In genomic region chr12:49059385-49060232, GRCh38 we compare ENCODE assay signal across 9 cellular contexts. TPM values are rescaled to one million over a fixed set of nuclear protein-coding genes. Genes with fewer than 3 reads are reported as not detected.
DNase-seq lines count a peak whose midpoint lies in the region; ATAC-seq, FAIRE-seq and TF ChIP-seq lines count a peak whose summit lies in the region.
"Had no signal": no experiment of that assay in that cellular context is flagged by ENCODE, and none has a peak within 500 bp of the region (broad histone marks: within the 10 kb centered on the region; RNA-seq: fewer than 3 reads in every experiment).

No MANE protein-coding gene starts in this region.

- H3K9ac ChIP-seq in OCI-LY1 (ENCODE audit: low read length) (peak overlapping the region; percentile 89), HepG2 (ENCODE audit: insufficient read depth, low read depth, low read length) (peak overlapping the region; percentile 98)

- no TSS peak for BruUV-seq in HepG2 (replicated peaks; lab: Mats Ljungman, UMichigan)

- peak overlapping the region; percentile 93 for H3K27ac Mint-ChIP-seq in HFFc6

- ATAC-seq in HepG2 = peak; percentile 9

- peak overlapping the region; percentile 99 for H3K4me2 ChIP-seq in OCI-LY1 (ENCODE audit: low read length)
- H3K4me2 ChIP-seq in HepG2 (ENCODE audit: low read depth, low read length) = peak overlapping the region; percentile 98

- H3K4me1 Mint-ChIP-seq in HFFc6 (ENCODE audit: low read depth) = peaks cover 60% of the 10 kb centered on the region

- H2AFZ ChIP-seq in OCI-LY1 (ENCODE audit: low read length) (no peak overlapping the region), HepG2 (ENCODE audit: low read length) (no peak overlapping the region)

- H3K4me1 ChIP-seq in OCI-LY1 (ENCODE audit: insufficient read depth, low read length, severe bottlenecking) (peaks cover 54% of the 10 kb centered on the region), HepG2 (ENCODE audit: insufficient read depth, low read length) (peaks cover 61% of the 10 kb centered on the region)

- H3K4me3 ChIP-seq in OCI-LY1 (ENCODE audit: low read depth, low read length, poor library complexity, severe bottlenecking) (peak overlapping the region; percentile 76), cardiac fibroblast (replicated peaks in 1 of 2; ENCODE audit: low read depth in 2 of 2, low read length in 2 of 2) (peak overlapping the region; percentile 87 to 90), HepG2 (replicated peaks in 1 of 3; ENCODE audit: insufficient read depth in 1 of 3, low read depth in 2 of 3, low read length in 3 of 3) (peak overlapping the region; percentile 95 to 100 (median 98))

- no peaks in the 10 kb centered on the region for H3K27me3 ChIP-seq in OCI-LY1 (ENCODE audit: insufficient read depth, low read length)
- H3K27me3 ChIP-seq in HepG2 (ENCODE audit: control insufficient read depth in 1 of 2, insufficient read depth in 2 of 2, low read length in 2 of 2) = no peaks in the 10 kb centered on the region; a peak in 1 of 5 replicates

- no peaks in the 10 kb centered on the region for H3K9me3 Mint-ChIP-seq in HFFc6

- H4K20me1 ChIP-seq in OCI-LY1 (ENCODE audit: insufficient read depth, low read length) = 0 out of 2 replicates have a peak, but pooled peaks cover 2% of the 10 kb centered on the region
- H4K20me1 ChIP-seq in HepG2 (ENCODE audit: insufficient read depth, low read length) = peaks cover 48% of the 10 kb centered on the region

- H3K27ac ChIP-seq in OCI-LY1 (ENCODE audit: low read depth, low read length, poor library complexity, severe bottlenecking) (peak overlapping the region; percentile 9), HepG2 (ENCODE audit: extremely low read length, insufficient read depth, low read length) (peak overlapping the region; percentile 94), temporal lobe (ENCODE audit: low read depth, low read length) (peak overlapping the region; percentile 81)

- no peak for TF ChIP-seq CTCF in HFFc6 (IDR thresholded peaks at IDR 0.05)
- no peak for TF ChIP-seq CTCF in OCI-LY1 (IDR thresholded peaks at IDR 0.05; ENCODE audit: low read length)
- TF ChIP-seq CTCF in cardiac fibroblast (IDR thresholded peaks at IDR 0.05; ENCODE audit: low read depth, low read length) = no peak
- TF ChIP-seq CTCF in HepG2 (CRISPR knock-in tag; IDR thresholded peaks at IDR 0.05) = no peak

- WGBS in HepG2 (ENCODE audit: low lambda C conversion rate) = 0% methylated on average over 10 of the region's 74 CpGs

- TF ChIP-seq EP300 in HepG2 (IDR thresholded peaks at IDR 0.05; ENCODE audit: low read depth in 2 of 2, low read length in 2 of 2) = no peak
- TF ChIP-seq EP300 in HepG2 (CRISPR knock-in tag; IDR thresholded peaks at IDR 0.05; ENCODE audit: borderline replicate concordance) = no peak

- no peaks in the 10 kb centered on the region for H3K9me3 ChIP-seq in OCI-LY1 (ENCODE audit: low read length)
- no peaks in the 10 kb centered on the region for H3K9me3 ChIP-seq in HepG2 (ENCODE audit: low read length)

- TF ChIP-seq RAD21 in HepG2 (CRISPR knock-in tag; IDR thresholded peaks at IDR 0.05) = no peak

- H3K36me3 ChIP-seq in OCI-LY1 (ENCODE audit: insufficient read depth, low read length) = peaks cover 12% of the 10 kb centered on the region; the same call in 1 of the 2 replicates
- peaks cover 6 to 13% of the 10 kb centered on the region in 2 experiments for H3K36me3 ChIP-seq in HepG2 (replicated peaks in 1 of 2; ENCODE audit: control insufficient read depth in 1 of 2, insufficient read depth in 2 of 2, low read length in 2 of 2)

- POLR2A ChIA-PET in HepG2 (lab: Yijun Ruan, JAX) = interaction anchor here (0.7 to 2.0 kb wide), 2 partner anchors 10 to 51 kb away, joined by 3 to 10 read pairs; partner anchors contain the start of gene RHEBL1

- H3K9me2 ChIP-seq in OCI-LY1 (ENCODE audit: low read depth, low read length) = no peaks in the 10 kb centered on the region

- peaks cover under 1% of the 10 kb centered on the region; the same call in 1 of the 2 replicates for H3K27me3 Mint-ChIP-seq in HFFc6 (ENCODE audit: insufficient read depth)

- H3K4me3 Mint-ChIP-seq in HFFc6 = peak overlapping the region; percentile 97

- DNase-seq in DMS 273 (lab: John Stamatoyannopoulos, UW; ENCODE audit: unreplicated experiment) (peak; percentile 63), DMS 273 treated with DMSO at 0.1 percent for 48 hours (lab: John Stamatoyannopoulos, UW) (no peak), HFFc6 (no peak), cardiac fibroblast (ENCODE audit: low read depth in 2 of 2) (peak; percentile 18 to 28), HepG2 (ENCODE audit: low spot score) (no peak), SHP77 treated with DMSO at 0.1 percent for 48 hours (lab: John Stamatoyannopoulos, UW) (no peak)

- intact Hi-C loops in HepG2 (cut with micrococcal nuclease; ENCODE audit: unreplicated experiment) = loop anchor here (5.0 kb wide), 1 partner anchor 47 kb away; no protein-coding TSS in a partner anchor

- CTCF ChIA-PET in HepG2 (lab: Yijun Ruan, JAX; ENCODE audit: low intra/inter-chr PET ratio, low total read pairs) = no interaction called here

- H3K36me3 Mint-ChIP-seq in HFFc6 (ENCODE audit: low read depth) = peaks cover 21% of the 10 kb centered on the region

- no peak; a peak in 1 of 4 replicates for TF ChIP-seq POLR2A in HepG2 (IDR thresholded peaks at IDR 0.05; ENCODE audit: insufficient read depth in 1 of 2, low read depth in 2 of 2, low read length in 2 of 2)

- no peaks in the 10 kb centered on the region for H3F3A ChIP-seq in OCI-LY1 (ENCODE audit: insufficient read depth, low read length)

- peaks cover 56% of the 10 kb centered on the region for H3K79me2 ChIP-seq in OCI-LY1 (ENCODE audit: insufficient read depth, low read length)
- H3K79me2 ChIP-seq in HepG2 (ENCODE audit: insufficient read depth, low read length) = peaks cover 60% of the 10 kb centered on the region

- in situ Hi-C loops in HepG2 (cut with HindIII; ENCODE audit: extremely low pct_ligation_motif_present, low pct_unique_long_range_greater_than_20kb) = no loop called here

- FAIRE-seq in HepG2 (lab: Jason Lieb, UNC) = no peak
- FAIRE-seq: A204.1 had no signal

RNA-seq across cellular contexts. Expression of gene KMT2D, which starts 1.0 kb away (rescaled TPM):
- 10 to 100 TPM; 43.9 to 66.6 (median 48.4) TPM for total RNA-seq in HFFc6 (2021; fragmentation: NEBNext Ultra II Directional; extraction: Animal tissue kit (Norgen Biotek cat#: 25700))
- total RNA-seq in HepG2 (2016; rRNA removed; fragmentation: Illumina TruSeq; extraction: Trizol) = 10.4 and 25.7 TPM in 2 replicates
- total RNA-seq in HepG2 (2016; cell fraction: cytosol; rRNA removed; fragmentation: Illumina TruSeq; extraction: Trizol; ENCODE audit: low read depth) = 3.8 and 5.1 TPM in 2 replicates
- 9.4 and 20.2 TPM in 2 replicates for total RNA-seq in HepG2 (2016; cell fraction: insoluble cytoplasmic fraction; rRNA removed; fragmentation: Illumina TruSeq; extraction: Trizol)
- 7.5 and 9.1 TPM in 2 replicates for total RNA-seq in HepG2 (2016; cell fraction: membrane; rRNA removed; fragmentation: Illumina TruSeq; extraction: Trizol)
- 25.5 and 28.3 TPM in 2 replicates for total RNA-seq in HepG2 (2016; cell fraction: nucleus; rRNA removed; fragmentation: Illumina TruSeq; extraction: Trizol)
- 8.1 and 8.2 TPM in 2 replicates for polyA plus RNA-seq in HepG2 (2011; rRNA removed)
- polyA plus RNA-seq in HepG2 (2011; cell fraction: cytosol; rRNA removed) = 5.0 and 6.5 TPM in 2 replicates
- polyA plus RNA-seq in HepG2 (2011; cell fraction: nucleus; rRNA removed) = 41.1 and 48.4 TPM in 2 replicates
- polyA plus RNA-seq in HepG2 (2012) = 20.0 and 20.6 TPM in 2 replicates
- 0.52 and 0.66 TPM in 2 replicates for polyA plus RNA-seq in HepG2 (2016; cell fraction: cytosol; fragmentation: Illumina TruSeq; extraction: Trizol; ENCODE audit: low read depth)
- 18.4 and 23.1 TPM in 2 replicates for polyA plus RNA-seq in HepG2 (2016; cell fraction: insoluble cytoplasmic fraction; fragmentation: Illumina TruSeq; extraction: Trizol; ENCODE audit: low read depth)
- polyA plus RNA-seq in HepG2 (2016; cell fraction: membrane; fragmentation: Illumina TruSeq; extraction: Trizol; ENCODE audit: low read depth) = 1.3 and 2.4 TPM in 2 replicates
- polyA plus RNA-seq in HepG2 (2016; cell fraction: nucleus; fragmentation: Illumina TruSeq; extraction: Trizol; ENCODE audit: insufficient read depth, low read depth) = 78.2 and 102 TPM in 2 replicates
- polyA minus RNA-seq in HepG2 (2011; rRNA and poly(A)+ RNA removed; ENCODE audit: low replicate concordance) = 12.2 and 28.0 TPM in 2 replicates
- polyA minus RNA-seq in HepG2 (2011; cell fraction: cytosol; rRNA and poly(A)+ RNA removed) = 19.4 and 23.5 TPM in 2 replicates
- 32.2 and 33.3 TPM in 2 replicates for polyA minus RNA-seq in HepG2 (2011; cell fraction: nucleus; rRNA and poly(A)+ RNA removed)
- total RNA-seq in temporal lobe = 38.4 TPM

RNA-seq across cellular contexts. Expression of gene RHEBL1, which starts 10.2 kb away (rescaled TPM):
- 1 to 10 TPM in 1 of 6 experiments, under 1 TPM in 5; 0.60 to 1.6 (median 0.86) TPM for total RNA-seq in HFFc6 (2021; fragmentation: NEBNext Ultra II Directional; extraction: Animal tissue kit (Norgen Biotek cat#: 25700))
- total RNA-seq in HepG2 (2016; rRNA removed; fragmentation: Illumina TruSeq; extraction: Trizol) (1.4 and 1.6 TPM in 2 replicates), temporal lobe (0.49 TPM)
- 0.71 and 0.79 TPM in 2 replicates for total RNA-seq in HepG2 (2016; cell fraction: cytosol; rRNA removed; fragmentation: Illumina TruSeq; extraction: Trizol; ENCODE audit: low read depth)
- 1.5 and 1.9 TPM in 2 replicates for total RNA-seq in HepG2 (2016; cell fraction: insoluble cytoplasmic fraction; rRNA removed; fragmentation: Illumina TruSeq; extraction: Trizol)
- 0.62 and 1.0 TPM in 2 replicates for total RNA-seq in HepG2 (2016; cell fraction: membrane; rRNA removed; fragmentation: Illumina TruSeq; extraction: Trizol)
- total RNA-seq in HepG2 (2016; cell fraction: nucleus; rRNA removed; fragmentation: Illumina TruSeq; extraction: Trizol) = 0.75 and 1.0 TPM in 2 replicates
- polyA plus RNA-seq in HepG2 (2011; rRNA removed) = 2.5 and 2.9 TPM in 2 replicates
- 2.7 and 2.8 TPM in 2 replicates for polyA plus RNA-seq in HepG2 (2011; cell fraction: cytosol; rRNA removed)
- 2.0 and 2.7 TPM in 2 replicates for polyA plus RNA-seq in HepG2 (2011; cell fraction: nucleus; rRNA removed)
- 2.3 and 3.2 TPM in 2 replicates for polyA plus RNA-seq in HepG2 (2012)
- 0.21 and 0.42 TPM in 2 replicates for polyA plus RNA-seq in HepG2 (2016; cell fraction: cytosol; fragmentation: Illumina TruSeq; extraction: Trizol; ENCODE audit: low read depth)
- 1.2 and 1.3 TPM in 2 replicates for polyA plus RNA-seq in HepG2 (2016; cell fraction: insoluble cytoplasmic fraction; fragmentation: Illumina TruSeq; extraction: Trizol; ENCODE audit: low read depth)
- 0.52 and 0.79 TPM in 2 replicates for polyA plus RNA-seq in HepG2 (2016; cell fraction: membrane; fragmentation: Illumina TruSeq; extraction: Trizol; ENCODE audit: low read depth)
- polyA plus RNA-seq in HepG2 (2016; cell fraction: nucleus; fragmentation: Illumina TruSeq; extraction: Trizol; ENCODE audit: insufficient read depth, low read depth) = 1.3 and 1.8 TPM in 2 replicates
- polyA minus RNA-seq in HepG2 (2011; rRNA and poly(A)+ RNA removed; ENCODE audit: low replicate concordance) = 4.3 TPM in 2 replicates
- polyA minus RNA-seq in HepG2 (2011; cell fraction: cytosol; rRNA and poly(A)+ RNA removed) = 0.88 and 0.89 TPM in 2 replicates
- 0.62 and 0.90 TPM in 2 replicates for polyA minus RNA-seq in HepG2 (2011; cell fraction: nucleus; rRNA and poly(A)+ RNA removed)

RNA-seq across cellular contexts. Expression of gene DHH, which starts 35.0 kb away (rescaled TPM):
- under 1 TPM in 1 of 6 experiments, not detected in 5; 0.07 TPM for total RNA-seq in HFFc6 (2021; fragmentation: NEBNext Ultra II Directional; extraction: Animal tissue kit (Norgen Biotek cat#: 25700))
- not detected in 2 replicates for total RNA-seq in HepG2 (2016; rRNA removed; fragmentation: Illumina TruSeq; extraction: Trizol)
- total RNA-seq in HepG2 (2016; cell fraction: cytosol; rRNA removed; fragmentation: Illumina TruSeq; extraction: Trizol; ENCODE audit: low read depth) = not detected in 2 replicates
- total RNA-seq in HepG2 (2016; cell fraction: insoluble cytoplasmic fraction; rRNA removed; fragmentation: Illumina TruSeq; extraction: Trizol) = not detected in 2 replicates
- not detected in 2 replicates for total RNA-seq in HepG2 (2016; cell fraction: membrane; rRNA removed; fragmentation: Illumina TruSeq; extraction: Trizol)
- total RNA-seq in HepG2 (2016; cell fraction: nucleus; rRNA removed; fragmentation: Illumina TruSeq; extraction: Trizol) = not detected in 2 replicates
- not detected in 2 replicates for polyA plus RNA-seq in HepG2 (2011; rRNA removed)
- not detected in 2 replicates for polyA plus RNA-seq in HepG2 (2011; cell fraction: cytosol; rRNA removed)
- 0.03 and 0.10 TPM in 2 replicates for polyA plus RNA-seq in HepG2 (2011; cell fraction: nucleus; rRNA removed)
- not detected in 2 replicates for polyA plus RNA-seq in HepG2 (2012)
- not detected in 2 replicates for polyA plus RNA-seq in HepG2 (2016; cell fraction: cytosol; fragmentation: Illumina TruSeq; extraction: Trizol; ENCODE audit: low read depth)
- polyA plus RNA-seq in HepG2 (2016; cell fraction: insoluble cytoplasmic fraction; fragmentation: Illumina TruSeq; extraction: Trizol; ENCODE audit: low read depth) = not detected in 2 replicates
- not detected in 2 replicates for polyA plus RNA-seq in HepG2 (2016; cell fraction: membrane; fragmentation: Illumina TruSeq; extraction: Trizol; ENCODE audit: low read depth)
- polyA plus RNA-seq in HepG2 (2016; cell fraction: nucleus; fragmentation: Illumina TruSeq; extraction: Trizol; ENCODE audit: insufficient read depth, low read depth) = not detected in 2 replicates
- polyA minus RNA-seq in HepG2 (2011; rRNA and poly(A)+ RNA removed; ENCODE audit: low replicate concordance) = 0.07 TPM in 1 of 2 replicates, not detected in the other
- not detected in 2 replicates for polyA minus RNA-seq in HepG2 (2011; cell fraction: cytosol; rRNA and poly(A)+ RNA removed)
- polyA minus RNA-seq in HepG2 (2011; cell fraction: nucleus; rRNA and poly(A)+ RNA removed) = 0.12 TPM in 1 of 2 replicates, not detected in the other
- under 0.01 TPM for total RNA-seq in temporal lobe

RNA-seq across cellular contexts. Expression of gene PRKAG1, which starts 41.0 kb away (rescaled TPM):
- total RNA-seq in HFFc6 (2021; fragmentation: NEBNext Ultra II Directional; extraction: Animal tissue kit (Norgen Biotek cat#: 25700)) = 10 to 100 TPM; 79.0 to 92.0 (median 83.3) TPM
- total RNA-seq in HepG2 (2016; rRNA removed; fragmentation: Illumina TruSeq; extraction: Trizol) (32.8 and 37.6 TPM in 2 replicates), temporal lobe (19.4 TPM)
- total RNA-seq in HepG2 (2016; cell fraction: cytosol; rRNA removed; fragmentation: Illumina TruSeq; extraction: Trizol; ENCODE audit: low read depth) = 9.1 and 11.2 TPM in 2 replicates
- 30.6 and 39.9 TPM in 2 replicates for total RNA-seq in HepG2 (2016; cell fraction: insoluble cytoplasmic fraction; rRNA removed; fragmentation: Illumina TruSeq; extraction: Trizol)
- 19.3 and 21.1 TPM in 2 replicates for total RNA-seq in HepG2 (2016; cell fraction: membrane; rRNA removed; fragmentation: Illumina TruSeq; extraction: Trizol)
- 16.7 and 19.6 TPM in 2 replicates for total RNA-seq in HepG2 (2016; cell fraction: nucleus; rRNA removed; fragmentation: Illumina TruSeq; extraction: Trizol)
- 21.2 and 26.1 TPM in 2 replicates for polyA plus RNA-seq in HepG2 (2011; rRNA removed)
- 18.5 and 26.3 TPM in 2 replicates for polyA plus RNA-seq in HepG2 (2011; cell fraction: cytosol; rRNA removed)
- polyA plus RNA-seq in HepG2 (2011; cell fraction: nucleus; rRNA removed) = 8.8 and 11.6 TPM in 2 replicates
- 20.2 and 21.7 TPM in 2 replicates for polyA plus RNA-seq in HepG2 (2012)
- 7.6 and 8.8 TPM in 2 replicates for polyA plus RNA-seq in HepG2 (2016; cell fraction: cytosol; fragmentation: Illumina TruSeq; extraction: Trizol; ENCODE audit: low read depth)
- 38.7 and 40.2 TPM in 2 replicates for polyA plus RNA-seq in HepG2 (2016; cell fraction: insoluble cytoplasmic fraction; fragmentation: Illumina TruSeq; extraction: Trizol; ENCODE audit: low read depth)
- 14.5 and 16.2 TPM in 2 replicates for polyA plus RNA-seq in HepG2 (2016; cell fraction: membrane; fragmentation: Illumina TruSeq; extraction: Trizol; ENCODE audit: low read depth)
- polyA plus RNA-seq in HepG2 (2016; cell fraction: nucleus; fragmentation: Illumina TruSeq; extraction: Trizol; ENCODE audit: insufficient read depth, low read depth) = 24.6 and 24.9 TPM in 2 replicates
- polyA minus RNA-seq in HepG2 (2011; rRNA and poly(A)+ RNA removed; ENCODE audit: low replicate concordance) = 11.5 and 73.4 TPM in 2 replicates
- 7.8 and 9.5 TPM in 2 replicates for polyA minus RNA-seq in HepG2 (2011; cell fraction: cytosol; rRNA and poly(A)+ RNA removed)
- polyA minus RNA-seq in HepG2 (2011; cell fraction: nucleus; rRNA and poly(A)+ RNA removed) = 11.6 TPM in 2 replicates

RNA-seq across cellular contexts. Expression of gene LMBR1L, which starts 51.0 kb away (rescaled TPM):
- 10 to 100 TPM; 23.0 to 31.0 (median 26.2) TPM for total RNA-seq in HFFc6 (2021; fragmentation: NEBNext Ultra II Directional; extraction: Animal tissue kit (Norgen Biotek cat#: 25700))
- total RNA-seq in HepG2 (2016; rRNA removed; fragmentation: Illumina TruSeq; extraction: Trizol) (7.3 and 12.2 TPM in 2 replicates), temporal lobe (59.5 TPM)
- 9.1 and 9.7 TPM in 2 replicates for total RNA-seq in HepG2 (2016; cell fraction: cytosol; rRNA removed; fragmentation: Illumina TruSeq; extraction: Trizol; ENCODE audit: low read depth)
- total RNA-seq in HepG2 (2016; cell fraction: insoluble cytoplasmic fraction; rRNA removed; fragmentation: Illumina TruSeq; extraction: Trizol) = 5.5 and 14.0 TPM in 2 replicates
- 8.8 and 9.7 TPM in 2 replicates for total RNA-seq in HepG2 (2016; cell fraction: membrane; rRNA removed; fragmentation: Illumina TruSeq; extraction: Trizol)
- 21.8 and 27.5 TPM in 2 replicates for total RNA-seq in HepG2 (2016; cell fraction: nucleus; rRNA removed; fragmentation: Illumina TruSeq; extraction: Trizol)
- polyA plus RNA-seq in HepG2 (2011; rRNA removed) = 65.9 and 79.6 TPM in 2 replicates
- 25.4 and 26.4 TPM in 2 replicates for polyA plus RNA-seq in HepG2 (2011; cell fraction: cytosol; rRNA removed)
- 362 and 407 TPM in 2 replicates for polyA plus RNA-seq in HepG2 (2011; cell fraction: nucleus; rRNA removed)
- 51.5 and 57.5 TPM in 2 replicates for polyA plus RNA-seq in HepG2 (2012)
- polyA plus RNA-seq in HepG2 (2016; cell fraction: cytosol; fragmentation: Illumina TruSeq; extraction: Trizol; ENCODE audit: low read depth) = 2.1 and 2.4 TPM in 2 replicates
- polyA plus RNA-seq in HepG2 (2016; cell fraction: insoluble cytoplasmic fraction; fragmentation: Illumina TruSeq; extraction: Trizol; ENCODE audit: low read depth) = 4.7 TPM in 2 replicates
- 5.1 and 8.4 TPM in 2 replicates for polyA plus RNA-seq in HepG2 (2016; cell fraction: membrane; fragmentation: Illumina TruSeq; extraction: Trizol; ENCODE audit: low read depth)
- polyA plus RNA-seq in HepG2 (2016; cell fraction: nucleus; fragmentation: Illumina TruSeq; extraction: Trizol; ENCODE audit: insufficient read depth, low read depth) = 41.9 and 51.4 TPM in 2 replicates
- polyA minus RNA-seq in HepG2 (2011; rRNA and poly(A)+ RNA removed; ENCODE audit: low replicate concordance) = 29.1 and 80.1 TPM in 2 replicates
- polyA minus RNA-seq in HepG2 (2011; cell fraction: cytosol; rRNA and poly(A)+ RNA removed) = 14.6 and 15.4 TPM in 2 replicates
- 87.2 and 109 TPM in 2 replicates for polyA minus RNA-seq in HepG2 (2011; cell fraction: nucleus; rRNA and poly(A)+ RNA removed)

Comparison
In these comparisons a context has a peak if more than half of its experiments do, and no peak if none do; other contexts are left out.
1. DNase-seq: peak in DMS 273 (single experiment) and cardiac fibroblast (2 of 2); none in DMS 273 treated with DMSO at 0.1 percent for 48 hours (single experiment), HFFc6 (single experiment), HepG2 (single experiment) and SHP77 treated with DMSO at 0.1 percent for 48 hours (single experiment).
2. H3K27ac ChIP-seq: peak in every context shown above with its lines; median percentile 94 in HepG2; 81 in temporal lobe; 9 in OCI-LY1.
3. Peak in every context shown above with its lines, with median percentiles within 50 percentile points of each other: H3K4me3 ChIP-seq.